1 cellular context compared by ENCODE assay signal in genomic region chr6:2245103-2245953, GRCh38.
A peak's percentile ranks its signal among the peaks of the same experiment; 100 is the strongest.
TF ChIP-seq lines count a peak whose summit lies in the region.

Gene GMDS, minus strand, starts transcription at chr6:2245605.

TF ChIP-seq in HepG2, 621 proteins besides CTCF, POLR2A, EP300 and RAD21 (continued from another document and continues in another):
- TF ChIP-seq MXD1 (CRISPR knock-in tag; IDR thresholded peaks at IDR 0.05) = peak; percentile 91
- TF ChIP-seq SALL2 (CRISPR knock-in tag; IDR thresholded peaks at IDR 0.05) = peak; percentile 97
- TF ChIP-seq ZNF317 (CRISPR knock-in tag; IDR thresholded peaks at IDR 0.05) = no peak; the same call in 1 of the 2 replicates
- TF ChIP-seq TEAD3 (CRISPR knock-in tag; optimal IDR thresholded peaks at IDR 0.05; ENCODE audit: borderline replicate concordance) = peak; percentile 13
- peak; percentile 9 for TF ChIP-seq XRCC5 (optimal IDR thresholded peaks at IDR 0.05; ENCODE audit: low read length)
- TF ChIP-seq IKZF4 (CRISPR knock-in tag; IDR thresholded peaks at IDR 0.05; ENCODE audit: borderline replicate concordance, low read depth, not compliant biosample characterization) = peak; percentile 80
- TF ChIP-seq, protein P1, sequence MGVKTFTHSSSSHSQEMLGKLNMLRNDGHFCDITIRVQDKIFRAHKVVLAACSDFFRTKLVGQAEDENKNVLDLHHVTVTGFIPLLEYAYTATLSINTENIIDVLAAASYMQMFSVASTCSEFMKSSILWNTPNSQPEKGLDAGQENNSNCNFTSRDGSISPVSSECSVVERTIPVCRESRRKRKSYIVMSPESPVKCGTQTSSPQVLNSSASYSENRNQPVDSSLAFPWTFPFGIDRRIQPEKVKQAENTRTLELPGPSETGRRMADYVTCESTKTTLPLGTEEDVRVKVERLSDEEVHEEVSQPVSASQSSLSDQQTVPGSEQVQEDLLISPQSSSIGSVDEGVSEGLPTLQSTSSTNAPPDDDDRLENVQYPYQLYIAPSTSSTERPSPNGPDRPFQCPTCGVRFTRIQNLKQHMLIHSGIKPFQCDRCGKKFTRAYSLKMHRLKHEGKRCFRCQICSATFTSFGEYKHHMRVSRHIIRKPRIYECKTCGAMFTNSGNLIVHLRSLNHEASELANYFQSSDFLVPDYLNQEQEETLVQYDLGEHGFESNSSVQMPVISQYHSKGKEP (CRISPR knock-in tag; IDR thresholded peaks at IDR 0.05) = 0 out of 2 replicates have a peak, but pooled peaks have one; percentile 23
- TF ChIP-seq DRAP1 (CRISPR knock-in tag; IDR thresholded peaks at IDR 0.05) = peak; percentile 87; the same call in 1 of the 2 replicates
- TF ChIP-seq ZNF256 (CRISPR knock-in tag; conservative IDR thresholded peaks at IDR 0.05) = peak; percentile 80; the same call in 1 of the 2 replicates
- TF ChIP-seq CHD4 (IDR thresholded peaks at IDR 0.05; ENCODE audit: borderline replicate concordance, low read length) = no peak
- TF ChIP-seq, protein P2, sequence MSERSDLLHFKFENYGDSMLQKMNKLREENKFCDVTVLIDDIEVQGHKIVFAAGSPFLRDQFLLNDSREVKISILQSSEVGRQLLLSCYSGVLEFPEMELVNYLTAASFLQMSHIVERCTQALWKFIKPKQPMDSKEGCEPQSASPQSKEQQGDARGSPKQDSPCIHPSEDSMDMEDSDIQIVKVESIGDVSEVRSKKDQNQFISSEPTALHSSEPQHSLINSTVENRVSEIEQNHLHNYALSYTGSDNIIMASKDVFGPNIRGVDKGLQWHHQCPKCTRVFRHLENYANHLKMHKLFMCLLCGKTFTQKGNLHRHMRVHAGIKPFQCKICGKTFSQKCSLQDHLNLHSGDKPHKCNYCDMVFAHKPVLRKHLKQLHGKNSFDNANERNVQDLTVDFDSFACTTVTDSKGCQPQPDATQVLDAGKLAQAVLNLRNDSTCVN (CRISPR knock-in tag; IDR thresholded peaks at IDR 0.05; ENCODE audit: borderline replicate concordance) = no peak
- peak; percentile 77 for TF ChIP-seq BCL6 (CRISPR knock-in tag; IDR thresholded peaks at IDR 0.05)
- peak; percentile 91; the same call in 1 of the 2 replicates for TF ChIP-seq SAFB2 (CRISPR knock-in tag; IDR thresholded peaks at IDR 0.05; ENCODE audit: borderline replicate concordance, low read depth)
- peak; percentile 25; the same call in 1 of the 2 replicates for TF ChIP-seq TFDP2 (CRISPR knock-in tag; IDR thresholded peaks at IDR 0.05)
- TF ChIP-seq GABPA (IDR thresholded peaks at IDR 0.05; ENCODE audit: low read depth, low read length) = no peak
- no peak for TF ChIP-seq GABPA (CRISPR knock-in tag; IDR thresholded peaks at IDR 0.05; ENCODE audit: low read depth)
- peak; percentile 95 for TF ChIP-seq ZNF431 (CRISPR knock-in tag; IDR thresholded peaks at IDR 0.05; ENCODE audit: borderline replicate concordance, low read depth)
- peak; percentile 55; the same call in 1 of the 2 replicates for TF ChIP-seq GATA4 (IDR thresholded peaks at IDR 0.05; ENCODE audit: borderline replicate concordance, low read depth)
- TF ChIP-seq, protein P3, sequence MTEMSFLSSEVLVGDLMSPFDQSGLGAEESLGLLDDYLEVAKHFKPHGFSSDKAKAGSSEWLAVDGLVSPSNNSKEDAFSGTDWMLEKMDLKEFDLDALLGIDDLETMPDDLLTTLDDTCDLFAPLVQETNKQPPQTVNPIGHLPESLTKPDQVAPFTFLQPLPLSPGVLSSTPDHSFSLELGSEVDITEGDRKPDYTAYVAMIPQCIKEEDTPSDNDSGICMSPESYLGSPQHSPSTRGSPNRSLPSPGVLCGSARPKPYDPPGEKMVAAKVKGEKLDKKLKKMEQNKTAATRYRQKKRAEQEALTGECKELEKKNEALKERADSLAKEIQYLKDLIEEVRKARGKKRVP (CRISPR knock-in tag; IDR thresholded peaks at IDR 0.05) = peak in 1 of 2 experiments; percentile 61; a peak in 1 of 4 replicates
- peak; percentile 71; the same call in 1 of the 2 replicates for TF ChIP-seq CCDC6 (CRISPR knock-in tag; IDR thresholded peaks at IDR 0.05)
- TF ChIP-seq SPEN (CRISPR knock-in tag; IDR thresholded peaks at IDR 0.05; ENCODE audit: low read depth) = peak; percentile 21; the same call in 1 of the 2 replicates
- TF ChIP-seq CERS6 (CRISPR knock-in tag; IDR thresholded peaks at IDR 0.05) = peak; percentile 70; the same call in 1 of the 2 replicates
- TF ChIP-seq ATF2 (CRISPR knock-in tag; IDR thresholded peaks at IDR 0.05) = peak; percentile 60; the same call in 1 of the 2 replicates
- TF ChIP-seq, protein P4, sequence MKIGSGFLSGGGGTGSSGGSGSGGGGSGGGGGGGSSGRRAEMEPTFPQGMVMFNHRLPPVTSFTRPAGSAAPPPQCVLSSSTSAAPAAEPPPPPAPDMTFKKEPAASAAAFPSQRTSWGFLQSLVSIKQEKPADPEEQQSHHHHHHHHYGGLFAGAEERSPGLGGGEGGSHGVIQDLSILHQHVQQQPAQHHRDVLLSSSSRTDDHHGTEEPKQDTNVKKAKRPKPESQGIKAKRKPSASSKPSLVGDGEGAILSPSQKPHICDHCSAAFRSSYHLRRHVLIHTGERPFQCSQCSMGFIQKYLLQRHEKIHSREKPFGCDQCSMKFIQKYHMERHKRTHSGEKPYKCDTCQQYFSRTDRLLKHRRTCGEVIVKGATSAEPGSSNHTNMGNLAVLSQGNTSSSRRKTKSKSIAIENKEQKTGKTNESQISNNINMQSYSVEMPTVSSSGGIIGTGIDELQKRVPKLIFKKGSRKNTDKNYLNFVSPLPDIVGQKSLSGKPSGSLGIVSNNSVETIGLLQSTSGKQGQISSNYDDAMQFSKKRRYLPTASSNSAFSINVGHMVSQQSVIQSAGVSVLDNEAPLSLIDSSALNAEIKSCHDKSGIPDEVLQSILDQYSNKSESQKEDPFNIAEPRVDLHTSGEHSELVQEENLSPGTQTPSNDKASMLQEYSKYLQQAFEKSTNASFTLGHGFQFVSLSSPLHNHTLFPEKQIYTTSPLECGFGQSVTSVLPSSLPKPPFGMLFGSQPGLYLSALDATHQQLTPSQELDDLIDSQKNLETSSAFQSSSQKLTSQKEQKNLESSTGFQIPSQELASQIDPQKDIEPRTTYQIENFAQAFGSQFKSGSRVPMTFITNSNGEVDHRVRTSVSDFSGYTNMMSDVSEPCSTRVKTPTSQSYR (CRISPR knock-in tag; IDR thresholded peaks at IDR 0.05; ENCODE audit: borderline replicate concordance) = peak; percentile 35; the same call in 1 of the 2 replicates
- peak; percentile 95 for TF ChIP-seq TOPORS (CRISPR knock-in tag; IDR thresholded peaks at IDR 0.05)
- 0 out of 2 replicates have a peak, but pooled peaks have one; percentile 9 for TF ChIP-seq MLX (CRISPR knock-in tag; IDR thresholded peaks at IDR 0.05)
- TF ChIP-seq, protein P5, sequence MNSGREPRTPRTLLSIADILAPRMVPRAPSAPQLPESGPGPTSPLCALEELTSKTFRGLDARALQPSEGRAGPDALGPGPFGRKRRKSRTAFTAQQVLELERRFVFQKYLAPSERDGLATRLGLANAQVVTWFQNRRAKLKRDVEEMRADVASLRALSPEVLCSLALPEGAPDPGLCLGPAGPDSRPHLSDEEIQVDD (CRISPR knock-in tag; IDR thresholded peaks at IDR 0.05; ENCODE audit: borderline replicate concordance) = peak; percentile 93
- peak; percentile 90; the same call in 1 of the 2 replicates for TF ChIP-seq ZNF790 (CRISPR knock-in tag; IDR thresholded peaks at IDR 0.05; ENCODE audit: borderline replicate concordance)
- TF ChIP-seq ZNF776 (CRISPR knock-in tag; IDR thresholded peaks at IDR 0.05) = peak; percentile 90
- TF ChIP-seq, protein P6, sequence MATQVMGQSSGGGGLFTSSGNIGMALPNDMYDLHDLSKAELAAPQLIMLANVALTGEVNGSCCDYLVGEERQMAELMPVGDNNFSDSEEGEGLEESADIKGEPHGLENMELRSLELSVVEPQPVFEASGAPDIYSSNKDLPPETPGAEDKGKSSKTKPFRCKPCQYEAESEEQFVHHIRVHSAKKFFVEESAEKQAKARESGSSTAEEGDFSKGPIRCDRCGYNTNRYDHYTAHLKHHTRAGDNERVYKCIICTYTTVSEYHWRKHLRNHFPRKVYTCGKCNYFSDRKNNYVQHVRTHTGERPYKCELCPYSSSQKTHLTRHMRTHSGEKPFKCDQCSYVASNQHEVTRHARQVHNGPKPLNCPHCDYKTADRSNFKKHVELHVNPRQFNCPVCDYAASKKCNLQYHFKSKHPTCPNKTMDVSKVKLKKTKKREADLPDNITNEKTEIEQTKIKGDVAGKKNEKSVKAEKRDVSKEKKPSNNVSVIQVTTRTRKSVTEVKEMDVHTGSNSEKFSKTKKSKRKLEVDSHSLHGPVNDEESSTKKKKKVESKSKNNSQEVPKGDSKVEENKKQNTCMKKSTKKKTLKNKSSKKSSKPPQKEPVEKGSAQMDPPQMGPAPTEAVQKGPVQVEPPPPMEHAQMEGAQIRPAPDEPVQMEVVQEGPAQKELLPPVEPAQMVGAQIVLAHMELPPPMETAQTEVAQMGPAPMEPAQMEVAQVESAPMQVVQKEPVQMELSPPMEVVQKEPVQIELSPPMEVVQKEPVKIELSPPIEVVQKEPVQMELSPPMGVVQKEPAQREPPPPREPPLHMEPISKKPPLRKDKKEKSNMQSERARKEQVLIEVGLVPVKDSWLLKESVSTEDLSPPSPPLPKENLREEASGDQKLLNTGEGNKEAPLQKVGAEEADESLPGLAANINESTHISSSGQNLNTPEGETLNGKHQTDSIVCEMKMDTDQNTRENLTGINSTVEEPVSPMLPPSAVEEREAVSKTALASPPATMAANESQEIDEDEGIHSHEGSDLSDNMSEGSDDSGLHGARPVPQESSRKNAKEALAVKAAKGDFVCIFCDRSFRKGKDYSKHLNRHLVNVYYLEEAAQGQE (IDR thresholded peaks at IDR 0.05; ENCODE audit: borderline replicate concordance in 1 of 2, low read depth in 1 of 2, low read length in 2 of 2) = peak in 1 of 2 experiments; percentile 75; a peak in 2 of 4 replicates
- TF ChIP-seq ZNF124 (CRISPR knock-in tag; IDR thresholded peaks at IDR 0.05) = no peak
- TF ChIP-seq, protein P7, sequence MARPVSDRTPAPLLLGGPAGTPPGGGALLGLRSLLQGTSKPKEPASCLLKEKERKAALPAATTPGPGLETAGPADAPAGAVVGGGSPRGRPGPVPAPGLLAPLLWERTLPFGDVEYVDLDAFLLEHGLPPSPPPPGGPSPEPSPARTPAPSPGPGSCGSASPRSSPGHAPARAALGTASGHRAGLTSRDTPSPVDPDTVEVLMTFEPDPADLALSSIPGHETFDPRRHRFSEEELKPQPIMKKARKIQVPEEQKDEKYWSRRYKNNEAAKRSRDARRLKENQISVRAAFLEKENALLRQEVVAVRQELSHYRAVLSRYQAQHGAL (CRISPR knock-in tag; IDR thresholded peaks at IDR 0.05; ENCODE audit: not compliant biosample characterization) = peak; percentile 14
- no peak; the same call in 1 of the 2 replicates for TF ChIP-seq ZNF879 (CRISPR knock-in tag; IDR thresholded peaks at IDR 0.05)
- TF ChIP-seq JUNB (CRISPR knock-in tag; IDR thresholded peaks at IDR 0.05; ENCODE audit: borderline replicate concordance) = no peak
